Comparison of ENCODE assay signal across 1 cellular context in the genomic region with DNA sequence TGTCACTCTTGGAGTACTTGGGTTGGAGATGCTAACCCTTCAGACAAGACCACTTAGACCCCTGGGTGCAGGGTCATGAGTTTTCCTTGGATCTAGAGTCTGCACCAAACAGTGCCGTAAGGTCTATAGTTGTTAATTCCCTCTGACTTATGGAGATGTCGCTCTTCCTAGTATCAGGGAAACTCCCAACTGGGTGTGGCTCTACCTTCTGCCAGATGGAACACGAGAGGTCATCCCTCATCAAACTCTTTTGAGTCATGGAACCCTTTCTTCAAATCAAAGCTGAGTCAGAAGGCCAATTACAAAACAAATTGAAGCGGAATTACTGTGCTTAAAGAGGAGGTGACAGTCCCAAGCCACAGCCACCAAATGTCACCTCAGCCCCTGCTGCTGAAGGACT.
TF ChIP-seq lines count a peak whose summit lies in the region.

No MANE protein-coding gene starts in this region.

TF ChIP-seq in HepG2, 621 proteins besides CTCF, POLR2A, EP300 and RAD21 (continued from another document):
- TF ChIP-seq, protein P1, sequence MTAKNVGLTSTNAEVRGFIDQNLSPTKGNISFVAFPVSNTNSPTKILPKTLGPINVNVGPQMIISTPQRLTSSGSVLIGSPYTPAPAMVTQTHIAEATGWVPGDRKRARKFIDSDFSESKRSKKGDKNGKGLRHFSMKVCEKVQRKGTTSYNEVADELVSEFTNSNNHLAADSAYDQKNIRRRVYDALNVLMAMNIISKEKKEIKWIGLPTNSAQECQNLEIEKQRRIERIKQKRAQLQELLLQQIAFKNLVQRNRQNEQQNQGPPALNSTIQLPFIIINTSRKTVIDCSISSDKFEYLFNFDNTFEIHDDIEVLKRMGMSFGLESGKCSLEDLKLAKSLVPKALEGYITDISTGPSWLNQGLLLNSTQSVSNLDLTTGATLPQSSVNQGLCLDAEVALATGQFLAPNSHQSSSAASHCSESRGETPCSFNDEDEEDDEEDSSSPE (CRISPR knock-in tag; IDR thresholded peaks at IDR 0.05): no peak
- TF ChIP-seq, protein P2, sequence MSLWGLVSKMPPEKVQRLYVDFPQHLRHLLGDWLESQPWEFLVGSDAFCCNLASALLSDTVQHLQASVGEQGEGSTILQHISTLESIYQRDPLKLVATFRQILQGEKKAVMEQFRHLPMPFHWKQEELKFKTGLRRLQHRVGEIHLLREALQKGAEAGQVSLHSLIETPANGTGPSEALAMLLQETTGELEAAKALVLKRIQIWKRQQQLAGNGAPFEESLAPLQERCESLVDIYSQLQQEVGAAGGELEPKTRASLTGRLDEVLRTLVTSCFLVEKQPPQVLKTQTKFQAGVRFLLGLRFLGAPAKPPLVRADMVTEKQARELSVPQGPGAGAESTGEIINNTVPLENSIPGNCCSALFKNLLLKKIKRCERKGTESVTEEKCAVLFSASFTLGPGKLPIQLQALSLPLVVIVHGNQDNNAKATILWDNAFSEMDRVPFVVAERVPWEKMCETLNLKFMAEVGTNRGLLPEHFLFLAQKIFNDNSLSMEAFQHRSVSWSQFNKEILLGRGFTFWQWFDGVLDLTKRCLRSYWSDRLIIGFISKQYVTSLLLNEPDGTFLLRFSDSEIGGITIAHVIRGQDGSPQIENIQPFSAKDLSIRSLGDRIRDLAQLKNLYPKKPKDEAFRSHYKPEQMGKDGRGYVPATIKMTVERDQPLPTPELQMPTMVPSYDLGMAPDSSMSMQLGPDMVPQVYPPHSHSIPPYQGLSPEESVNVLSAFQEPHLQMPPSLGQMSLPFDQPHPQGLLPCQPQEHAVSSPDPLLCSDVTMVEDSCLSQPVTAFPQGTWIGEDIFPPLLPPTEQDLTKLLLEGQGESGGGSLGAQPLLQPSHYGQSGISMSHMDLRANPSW (CRISPR knock-in tag; IDR thresholded peaks at IDR 0.05; ENCODE audit: borderline replicate concordance): no peak
- TF ChIP-seq SETDB1 (CRISPR knock-in tag; IDR thresholded peaks at IDR 0.05; ENCODE audit: borderline replicate concordance) (no peak), MIER3 (CRISPR knock-in tag; IDR thresholded peaks at IDR 0.05; ENCODE audit: borderline replicate concordance) (no peak), PTBP1 (IDR thresholded peaks at IDR 0.05; ENCODE audit: low read depth, low read length, poor library complexity, severe bottlenecking) (no peak), FOSL2 (CRISPR knock-in tag; IDR thresholded peaks at IDR 0.05) (no peak), ZNF841 (CRISPR knock-in tag; IDR thresholded peaks at IDR 0.05; ENCODE audit: borderline replicate concordance) (no peak), ZNF331 (CRISPR knock-in tag; IDR thresholded peaks at IDR 0.05) (no peak)
- TF ChIP-seq, protein P3, sequence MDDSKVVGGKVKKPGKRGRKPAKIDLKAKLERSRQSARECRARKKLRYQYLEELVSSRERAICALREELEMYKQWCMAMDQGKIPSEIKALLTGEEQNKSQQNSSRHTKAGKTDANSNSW (CRISPR knock-in tag; IDR thresholded peaks at IDR 0.05; ENCODE audit: borderline replicate concordance): no peak
